ENCODE assay signal across 1 cellular context in genomic region chr10:102450124-102450373, GRCh38.
TF ChIP-seq lines count a peak whose summit lies in the region.

No MANE protein-coding gene starts in this region.

TF ChIP-seq in liver, 16 proteins besides CTCF, POLR2A, EP300 and RAD21 (continued from another document):
- TF ChIP-seq ATF3 (IDR thresholded peaks at IDR 0.05) (no peak), FOXA1 (IDR thresholded peaks at IDR 0.05) (no peak), HNF4G (IDR thresholded peaks at IDR 0.05) (no peak), ZBTB33 (IDR thresholded peaks at IDR 0.05) (no peak), MAX (IDR thresholded peaks at IDR 0.05) (no peak), TAF1 (conservative IDR thresholded peaks at IDR 0.05) (no peak)
